ENCODE assay signal across 14 cellular contexts in the genomic region with DNA sequence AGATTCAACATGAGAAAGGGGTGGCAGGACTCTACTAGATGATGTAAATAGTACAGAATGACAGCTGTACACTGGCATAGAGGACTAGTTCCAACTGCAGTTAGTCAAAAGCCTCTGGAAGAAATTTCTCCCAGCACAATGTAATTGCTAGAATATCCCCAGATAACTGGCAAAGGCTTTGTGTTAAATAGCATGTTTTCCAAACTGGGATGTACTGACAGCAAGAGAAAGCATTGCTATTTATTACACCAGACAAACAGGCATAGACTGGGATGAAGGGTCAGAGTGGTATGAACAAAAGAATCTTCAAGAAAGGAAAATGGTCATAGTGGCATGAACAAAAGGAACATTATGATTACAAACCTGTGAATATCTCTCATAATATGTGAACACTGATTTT.
DNase-seq lines count a peak whose midpoint lies in the region; ATAC-seq and TF ChIP-seq lines count a peak whose summit lies in the region.
"Had no signal": no experiment of that assay in that cellular context is flagged by ENCODE, and none has a peak within 500 bp of the region (broad histone marks: within the 10 kb centered on the region; RNA-seq: fewer than 3 reads in every experiment).

No MANE protein-coding gene starts in this region.

- H3F3A ChIP-seq in PC-9 (ENCODE audit: insufficient read depth, low read depth): peaks cover 7% of the 10 kb centered on the region; the same call in 1 of the 2 replicates

- H3K27ac ChIP-seq in PC-9 (no peak overlapping the region), substantia nigra (ENCODE audit: low read depth, low read length, poor library complexity, severe bottlenecking) (peak overlapping the region; percentile 39)
- H3K27ac ChIP-seq: BLaER1 treated with 17β-estradiol and CSF1 and Interleukin-3, amounts not matched to agents 10 nM and 100 nM had no signal

- peaks cover 8% of the 10 kb centered on the region for H3K4me1 ChIP-seq in PC-9 (replicated peaks; ENCODE audit: insufficient read depth)

- no peak overlapping the region for H3K4me2 ChIP-seq in PC-9
- H3K4me2 ChIP-seq: BLaER1 treated with 17β-estradiol and CSF1 and Interleukin-3, amounts not matched to agents 10 nM and 100 nM had no signal

- no peaks in the 10 kb centered on the region for H3K9me2 ChIP-seq in PC-9 (ENCODE audit: insufficient read depth)

- intact Hi-C loops in PC-9 (cut with micrococcal nuclease; ENCODE audit: unreplicated experiment): no loop called here

- no peak overlapping the region for H3K4me3 ChIP-seq in PC-9
- H3K4me3 ChIP-seq: BLaER1 treated with 17β-estradiol and CSF1 and Interleukin-3, amounts not matched to agents 10 nM and 100 nM; HAP-1 had no signal

- no peaks in the 10 kb centered on the region for H3K79me2 ChIP-seq in PC-9 (ENCODE audit: low read depth)

- no TSS peak for BruUV-seq in PC-9 (replicated peaks; lab: Mats Ljungman, UMichigan)

- no peaks in the 10 kb centered on the region for H3K36me3 ChIP-seq in PC-9 (ENCODE audit: low read depth)
- H3K36me3 ChIP-seq: BLaER1 treated with 17β-estradiol and CSF1 and Interleukin-3, amounts not matched to agents 10 nM and 100 nM; HAP-1 had no signal

- POLR2A ChIA-PET in PC-9 (lab: Charles Lee; ENCODE audit: unreplicated experiment): no interaction called here

- H2AFZ ChIP-seq in PC-9: peak overlapping the region; percentile 39; the same call in 1 of the 2 replicates

- H3K36me3 Mint-ChIP-seq in nephron progenitor cell (ENCODE audit: low read depth): no peaks in the 10 kb centered on the region
- H3K36me3 Mint-ChIP-seq: CD4-positive, CD25-positive, alpha-beta regulatory T cell; IgD-negative memory B cell had no signal

- H3K9me3 ChIP-seq in PC-9 (ENCODE audit: insufficient read depth, low read depth): no peaks in the 10 kb centered on the region
- H3K9me3 ChIP-seq: BLaER1 treated with 17β-estradiol and CSF1 and Interleukin-3, amounts not matched to agents 10 nM and 100 nM; HAP-1 had no signal

- CTCF ChIA-PET in PC-9 (lab: Charles Lee): interaction anchor here (0.7 kb wide), 1 partner anchor 1714 kb away, joined by 3 read pairs; no protein-coding TSS in a partner anchor

- H3K9me3 Mint-ChIP-seq in nephron progenitor cell: no peaks in the 10 kb centered on the region
- H3K9me3 Mint-ChIP-seq: IgD-negative memory B cell had no signal

- no peaks in the 10 kb centered on the region for H4K20me1 ChIP-seq in PC-9 (ENCODE audit: insufficient read depth)
- H4K20me1 ChIP-seq: BLaER1 treated with 17β-estradiol and CSF1 and Interleukin-3, amounts not matched to agents 10 nM and 100 nM had no signal

- H3K4me1 Mint-ChIP-seq in nephron progenitor cell: peaks cover 2% of the 10 kb centered on the region
- H3K4me1 Mint-ChIP-seq: CD4-positive, CD25-positive, alpha-beta regulatory T cell; IgD-negative memory B cell had no signal

- peak overlapping the region; percentile 1 for H3K27ac Mint-ChIP-seq in nephron progenitor cell
- H3K27ac Mint-ChIP-seq: CD4-positive, CD25-positive, alpha-beta regulatory T cell; IgD-negative memory B cell had no signal

- DNase-seq in NCI-H2227 (lab: John Stamatoyannopoulos, UW; ENCODE audit: unreplicated experiment): peak; percentile 65
- DNase-seq in PC-9: no peak
- DNase-seq in nephron progenitor cell: no peak
- no peak for DNase-seq in substantia nigra (lab: John Stamatoyannopoulos, UW)
- DNase-seq: ACHN; CD4-positive, CD25-positive, alpha-beta regulatory T cell; DMS53; GOT3 had no signal

- TF ChIP-seq CTCF in PC-9 (conservative IDR thresholded peaks at IDR 0.05) (no peak), nephron progenitor cell (IDR thresholded peaks at IDR 0.05) (no peak)

- ATAC-seq in HG03354 (IDR thresholded peaks at IDR 0.05; ENCODE audit: poor library complexity, severe bottlenecking, unreplicated experiment) (no peak), GM19328 (IDR thresholded peaks at IDR 0.05; ENCODE audit: unreplicated experiment) (no peak), GM21717 (IDR thresholded peaks at IDR 0.05; ENCODE audit: unreplicated experiment) (no peak)

- H3K4me3 Mint-ChIP-seq in nephron progenitor cell: no peak overlapping the region
- H3K4me3 Mint-ChIP-seq: CD4-positive, CD25-positive, alpha-beta regulatory T cell; IgD-negative memory B cell had no signal

- no peaks in the 10 kb centered on the region for H3K27me3 ChIP-seq in PC-9 (ENCODE audit: insufficient read depth, low read depth)
- H3K27me3 ChIP-seq: BLaER1 treated with 17β-estradiol and CSF1 and Interleukin-3, amounts not matched to agents 10 nM and 100 nM had no signal

- peaks cover 11% of the 10 kb centered on the region for H3K27me3 Mint-ChIP-seq in nephron progenitor cell (ENCODE audit: low read depth, poor library complexity)
